Comparison of ENCODE assay signal across 25 cellular contexts in genomic region chr10:6197274-6197673, GRCh38. TPM values are rescaled to one million over a fixed set of nuclear protein-coding genes. Genes with fewer than 3 reads are reported as not detected.
DNase-seq lines count a peak whose midpoint lies in the region; ATAC-seq and TF ChIP-seq lines count a peak whose summit lies in the region.
"Had no signal": no experiment of that assay in that cellular context is flagged by ENCODE, and none has a peak within 500 bp of the region (broad histone marks: within the 10 kb centered on the region; RNA-seq: fewer than 3 reads in every experiment).

No MANE protein-coding gene starts in this region.

- H3K4me3 ChIP-seq in right atrium auricular region (no peak overlapping the region), epithelial cell of esophagus (ENCODE audit: low read length) (no peak overlapping the region), skeletal muscle tissue (ENCODE audit: low read length in 3 of 3) (no peak overlapping the region)
- H3K4me3 ChIP-seq: BLaER1 treated with 17β-estradiol and CSF1 and Interleukin-3, amounts not matched to agents 10 nM and 100 nM; MG63; uterus had no signal

- peaks cover 0 to 35% of the 10 kb centered on the region in 2 donors for H3K4me1 ChIP-seq in right atrium auricular region
- H3K4me1 ChIP-seq in skeletal muscle tissue (ENCODE audit: control insufficient read depth in 3 of 3, insufficient read depth in 3 of 3, low read length in 3 of 3): peaks cover 55 to 66% (median 55%) of the 10 kb centered on the region in 3 donors

- intact Hi-C loops in left ventricle myocardium superior (cut with micrococcal nuclease): no loop called here

- H3K9me3 ChIP-seq in right atrium auricular region: no peaks in the 10 kb centered on the region
- no peaks in the 10 kb centered on the region for H3K9me3 ChIP-seq in skeletal muscle tissue (ENCODE audit: control insufficient read depth in 3 of 3, low read length in 3 of 3)
- H3K9me3 ChIP-seq: BLaER1 treated with 17β-estradiol and CSF1 and Interleukin-3, amounts not matched to agents 10 nM and 100 nM; MG63; uterus had no signal

- peaks cover 6% of the 10 kb centered on the region for H3K36me3 Mint-ChIP-seq in effector memory CD8-positive, alpha-beta T cell (ENCODE audit: insufficient read depth)

- H3K27ac Mint-ChIP-seq in effector memory CD8-positive, alpha-beta T cell: peak overlapping the region in 1 of 2 donors; percentile 21

- H3K4me3 Mint-ChIP-seq in effector memory CD8-positive, alpha-beta T cell: no peak overlapping the region

- peak overlapping the region; percentile 61 to 73 for H3K27ac ChIP-seq in right atrium auricular region
- H3K27ac ChIP-seq in skeletal muscle tissue (ENCODE audit: low read depth, low read length): peak overlapping the region; percentile 51
- H3K27ac ChIP-seq: VCaP had no signal

- DNase-seq in right atrium auricular region (ENCODE audit: low spot score) (no peak), left ventricle myocardium superior (no peak), epithelial cell of esophagus (ENCODE audit: low read depth) (peak; percentile 43), NCI-H2171 (lab: John Stamatoyannopoulos, UW) (no peak)
- DNase-seq in activated CD4-positive, alpha-beta T cell treated with anti-CD3 and anti-CD28 coated beads, Interleukin-2, amount 50 U/mL, for 1 hour: no peak
- DNase-seq in effector memory CD8-positive, alpha-beta T cell: no peak
- DNase-seq: activated CD4-positive, alpha-beta T cell treated with anti-CD3 and anti-CD28 coated beads, Interleukin-2, amount 50 U/mL, for 4 hours; activated CD8-positive, alpha-beta memory T cell treated with anti-CD3 and anti-CD28 coated beads, Interleukin-2, amount 50 U/mL, for 48 hours; activated effector memory CD4-positive, alpha-beta T cell treated with Interleukin-2 at 50 U/mL for 16 hours; amniotic stem cell; central memory CD4-positive, alpha-beta T cell; DMS 273 treated with DMSO at 0.1 percent for 48 hours; GDM1; GOT3; MG63; NCI-H1694 treated with DMSO at 0.1 percent for 48 hours; NCI-H82; stimulated activated CD4-positive, alpha-beta T cell treated with anti-CD3 and anti-CD28 coated beads, Interleukin-2, amount 100 ng/mL, for 24 hours; stimulated activated naive CD4-positive, alpha-beta T cell treated with Interleukin-2 at 50 U/mL for 16 hours; T-helper 2 cell; uterus had no signal

- ATAC-seq in left ventricle myocardium superior (no peak), GM21737 (IDR thresholded peaks at IDR 0.05; ENCODE audit: unreplicated experiment) (no peak)
- ATAC-seq in effector memory CD8-positive, alpha-beta T cell (replicated peaks): no peak

- TF ChIP-seq CTCF in right atrium auricular region (IDR thresholded peaks at IDR 0.05) (no peak), epithelial cell of esophagus (IDR thresholded peaks at IDR 0.05; ENCODE audit: insufficient read depth, low read depth, low read length, missing control alignments) (no peak)

- no peaks in the 10 kb centered on the region for H3K9me3 Mint-ChIP-seq in effector memory CD8-positive, alpha-beta T cell

- H3K9ac ChIP-seq in skeletal muscle tissue (ENCODE audit: low read depth in 1 of 3, low read length in 3 of 3): no peak overlapping the region

- H3K36me3 ChIP-seq in right atrium auricular region: no peaks in the 10 kb centered on the region
- H3K36me3 ChIP-seq in skeletal muscle tissue (ENCODE audit: control insufficient read depth in 3 of 3, insufficient read depth in 3 of 3, low read length in 3 of 3): no peaks in the 10 kb centered on the region
- H3K36me3 ChIP-seq: MG63, uterus had no signal

- no peaks in the 10 kb centered on the region for H3K27me3 Mint-ChIP-seq in effector memory CD8-positive, alpha-beta T cell

- peaks cover 14 to 15% of the 10 kb centered on the region in 2 donors for H3K4me1 Mint-ChIP-seq in effector memory CD8-positive, alpha-beta T cell (ENCODE audit: low read depth in 2 of 2)

- H3K27me3 ChIP-seq in right atrium auricular region: no peaks in the 10 kb centered on the region
- H3K27me3 ChIP-seq in skeletal muscle tissue (ENCODE audit: control insufficient read depth in 3 of 3, insufficient read depth in 3 of 3, low read length in 3 of 3): no peaks in the 10 kb centered on the region
- H3K27me3 ChIP-seq: MG63, uterus had no signal

RNA-seq across cellular contexts. Expression of gene PFKFB3, which starts 5.5 kb away (rescaled TPM):
- 10 to 100 TPM in 1 of 2 donors, 1 to 10 TPM in 1; 9.4 to 16.5 TPM for total RNA-seq in right atrium auricular region
- total RNA-seq in left ventricle myocardium superior: 30.8 TPM
- total RNA-seq in skeletal muscle tissue: 9.9 TPM
